ENCODE assay signal across 9 cellular contexts in the genomic region with DNA sequence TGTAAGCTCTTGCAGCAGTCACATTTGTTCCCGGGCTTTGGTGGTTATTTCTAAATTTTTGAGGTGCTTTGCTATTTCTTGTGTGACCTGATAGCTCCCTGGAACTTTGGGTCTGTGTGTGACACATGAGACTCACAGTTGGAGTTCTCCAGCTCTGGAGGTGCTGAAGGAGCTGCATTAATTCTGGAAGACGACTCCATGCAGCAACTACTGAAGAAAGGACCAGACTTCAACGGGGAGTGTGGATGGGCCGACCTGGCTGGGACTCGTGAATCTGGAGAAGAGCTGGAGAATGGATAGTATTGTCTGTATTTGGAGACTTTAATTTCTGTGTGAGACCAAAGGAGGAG. TPM values are rescaled to one million over a fixed set of nuclear protein-coding genes. Genes with fewer than 3 reads are reported as not detected.
DNase-seq lines count a peak whose midpoint lies in the region; ATAC-seq and TF ChIP-seq lines count a peak whose summit lies in the region.
"Had no signal": no experiment of that assay in that cellular context is flagged by ENCODE, and none has a peak within 500 bp of the region (broad histone marks: within the 10 kb centered on the region; RNA-seq: fewer than 3 reads in every experiment).

No MANE protein-coding gene starts in this region.

- TF ChIP-seq POLR2A in NB4 (IDR thresholded peaks at IDR 0.05; ENCODE audit: extremely low read depth, insufficient read length), result no peak

- H3K4me3 Mint-ChIP-seq in nephron progenitor cell, result peak overlapping the region; percentile 99

- H3K9me3 ChIP-seq in effector memory CD4-positive, alpha-beta T cell (ENCODE audit: control insufficient read depth, low read length), result no peaks in the 10 kb centered on the region

- peaks cover 12% of the 10 kb centered on the region for H3K4me1 ChIP-seq in effector memory CD4-positive, alpha-beta T cell (ENCODE audit: control insufficient read depth, insufficient read depth, low read length, poor library complexity, severe bottlenecking)

- TF ChIP-seq CTCF in BJ (IDR thresholded peaks at IDR 0.05; ENCODE audit: insufficient read depth, low read depth, low read length) (no peak), NB4 (IDR thresholded peaks at IDR 0.05; ENCODE audit: low read depth, low read length) (no peak), nephron progenitor cell (IDR thresholded peaks at IDR 0.05) (no peak)

- peaks cover 10% of the 10 kb centered on the region for H3K27me3 Mint-ChIP-seq in nephron progenitor cell (ENCODE audit: low read depth, poor library complexity)

- no peaks in the 10 kb centered on the region for H3K27me3 ChIP-seq in BJ (ENCODE audit: control insufficient read depth, insufficient read depth, low read length)
- H3K27me3 ChIP-seq in effector memory CD4-positive, alpha-beta T cell (replicated peaks; ENCODE audit: control insufficient read depth, insufficient read depth, low read length, poor library complexity, severe bottlenecking), result no peaks in the 10 kb centered on the region

- peaks cover 30% of the 10 kb centered on the region for H3K36me3 Mint-ChIP-seq in nephron progenitor cell (ENCODE audit: low read depth)

- no peak for DNase-seq in BJ (ENCODE audit: low read depth)
- DNase-seq in NB4 (ENCODE audit: low read depth), result no peak
- no peak for DNase-seq in effector memory CD4-positive, alpha-beta T cell
- DNase-seq in nephron progenitor cell, result no peak
- DNase-seq in NAMALWA (ENCODE audit: low spot score), result no peak
- no peak for DNase-seq in NCI-H1436 (lab: John Stamatoyannopoulos, UW)
- DNase-seq: NCI-H524 treated with DMSO at 0.1 percent for 48 hours had no signal

- ATAC-seq in HG02763 (IDR thresholded peaks at IDR 0.05; ENCODE audit: unreplicated experiment) (no peak), HG02884 (IDR thresholded peaks at IDR 0.05; ENCODE audit: unreplicated experiment) (no peak)

- CTCF ChIA-PET in BJ (lab: Yijun Ruan, JAX), result interaction anchor here (0.6 to 1.2 kb wide), 4 partner anchors 17 to 429 kb away, joined by 3 to 5 read pairs (median 4); no protein-coding TSS in a partner anchor

- peak overlapping the region; percentile 96 for H3K27ac ChIP-seq in effector memory CD4-positive, alpha-beta T cell (ENCODE audit: insufficient read depth, low read length, poor library complexity, severe bottlenecking)

- 0 out of 2 replicates have a peak, but pooled peaks cover 4% of the 10 kb centered on the region for H3K36me3 ChIP-seq in BJ (ENCODE audit: control insufficient read depth, insufficient read depth, low read length)
- H3K36me3 ChIP-seq in effector memory CD4-positive, alpha-beta T cell (ENCODE audit: control insufficient read depth, insufficient read depth, low read length), result peaks cover 17% of the 10 kb centered on the region

- peak overlapping the region; percentile 91 for H3K4me3 ChIP-seq in BJ (ENCODE audit: low read depth, low read length)
- H3K4me3 ChIP-seq in NB4 (ENCODE audit: low read depth, low read length), result peak overlapping the region; percentile 71
- H3K4me3 ChIP-seq in effector memory CD4-positive, alpha-beta T cell (ENCODE audit: insufficient read depth, low read depth, low read length, poor library complexity, severe bottlenecking), result peak overlapping the region; percentile 93

- peaks cover 39% of the 10 kb centered on the region for H3K4me1 Mint-ChIP-seq in nephron progenitor cell

- H3K27ac Mint-ChIP-seq in nephron progenitor cell, result peak overlapping the region; percentile 100

- POLR2A ChIA-PET in BJ (lab: Charles Lee), result interaction anchor here (0.6 kb wide), 1 partner anchor 74 kb away, joined by 3 read pairs; no protein-coding TSS in a partner anchor

- no peaks in the 10 kb centered on the region for H3K9me3 Mint-ChIP-seq in nephron progenitor cell

RNA-seq across cellular contexts. Expression of a gene that starts 1.5 kb away (rescaled TPM):
- 210 and 225 TPM in 2 replicates for polyA plus RNA-seq in BJ (2011; rRNA removed)
- 16.2 and 21.2 TPM in 2 replicates for polyA minus RNA-seq in BJ (2011; rRNA and poly(A)+ RNA removed)

RNA-seq across cellular contexts. Expression of a gene that starts 51.7 kb away (rescaled TPM):
- polyA plus RNA-seq in BJ (2011; rRNA removed), result 0.06 and 0.07 TPM in 2 replicates
- not detected in 2 replicates for polyA minus RNA-seq in BJ (2011; rRNA and poly(A)+ RNA removed)
